Comparison of ENCODE assay signal across 16 cellular contexts in the genomic region with DNA sequence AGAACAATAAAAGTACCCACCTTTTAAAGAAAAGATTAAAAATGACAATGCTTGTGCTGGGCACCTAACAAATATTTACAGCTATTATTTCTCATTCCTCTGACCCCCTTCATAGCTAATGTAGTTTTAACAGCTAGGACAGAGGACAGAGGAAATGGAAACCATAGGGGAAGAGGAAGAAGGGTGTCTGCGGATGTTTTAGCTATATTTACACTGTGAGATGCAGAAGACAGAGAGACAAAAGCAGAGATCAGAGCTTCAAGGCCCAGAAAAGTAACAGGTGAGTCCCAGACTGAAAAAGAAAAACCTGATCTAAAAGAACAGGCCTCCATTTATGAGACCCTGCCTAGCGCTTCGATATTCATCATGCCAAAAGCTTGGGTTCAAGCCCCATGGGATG.
DNase-seq lines count a peak whose midpoint lies in the region; ATAC-seq, FAIRE-seq and TF ChIP-seq lines count a peak whose summit lies in the region.
"Had no signal": no experiment of that assay in that cellular context is flagged by ENCODE, and none has a peak within 500 bp of the region (broad histone marks: within the 10 kb centered on the region; RNA-seq: fewer than 3 reads in every experiment).

No MANE protein-coding gene starts in this region.

- POLR2A ChIA-PET in WTC11 (lab: Charles Lee) = no interaction called here

- no peaks in the 10 kb centered on the region for H3K9me3 ChIP-seq in neutrophil
- H3K9me3 ChIP-seq: esophagus muscularis mucosa, heart right ventricle, ovary, stomach had no signal

- TF ChIP-seq POLR2A in GM12891 (IDR thresholded peaks at IDR 0.05; ENCODE audit: low read depth, low read length) = no peak

- H3K36me3 ChIP-seq in neutrophil = no peaks in the 10 kb centered on the region
- H3K36me3 ChIP-seq: esophagus muscularis mucosa, heart right ventricle, ovary, stomach had no signal

- TF ChIP-seq CTCF in WTC11 (IDR thresholded peaks at IDR 0.05) (no peak), neutrophil (IDR thresholded peaks at IDR 0.05) (no peak)

- H3K27me3 ChIP-seq in neutrophil = no peaks in the 10 kb centered on the region
- H3K27me3 ChIP-seq: esophagus muscularis mucosa, heart right ventricle, ovary, stomach had no signal

- peak; percentile 74 for FAIRE-seq in GM12891 (lab: Jason Lieb, UNC)
- FAIRE-seq: kidney, urothelium cell line had no signal

- peak overlapping the region; percentile 94 for H3K27ac Mint-ChIP-seq in WTC11

- H3K4me1 ChIP-seq in neutrophil (ENCODE audit: control insufficient read depth in 1 of 2, insufficient read depth in 1 of 2, low read depth in 1 of 2, low read length in 1 of 2) = peaks cover 38 to 41% of the 10 kb centered on the region in 2 experiments

- ATAC-seq in HG03354 (IDR thresholded peaks at IDR 0.05; ENCODE audit: poor library complexity, severe bottlenecking, unreplicated experiment) = peak; percentile 63
- no peak for ATAC-seq in WTC11
- ATAC-seq in HG02870 (IDR thresholded peaks at IDR 0.05; ENCODE audit: unreplicated experiment) = no peak
- ATAC-seq in GM18870 (IDR thresholded peaks at IDR 0.05; ENCODE audit: unreplicated experiment) = no peak
- ATAC-seq: heart right ventricle had no signal

- CTCF ChIA-PET in WTC11 (lab: Charles Lee) = interaction anchor here (1.2 to 1.9 kb wide), 5 partner anchors 10 to 74 kb away, joined by 3 to 7 read pairs (median 4); no protein-coding TSS in a partner anchor

- H3K4me3 Mint-ChIP-seq in WTC11 = no peak overlapping the region

- H3K4me1 Mint-ChIP-seq in WTC11 = peaks cover 41% of the 10 kb centered on the region

- no peak for DNase-seq in GM12891 (ENCODE audit: insufficient read length, low spot score)
- no peak for DNase-seq in WTC11 (ENCODE audit: low spot score)
- no peak for DNase-seq in NCI-H2081 (lab: John Stamatoyannopoulos, UW)
- DNase-seq: activated CD8-positive, alpha-beta memory T cell treated with anti-CD3 and anti-CD28 coated beads for 24 hours; heart right ventricle; kidney; MM.1S; ovary; stomach had no signal

- peak overlapping the region; percentile 88 for H3K27ac ChIP-seq in neutrophil
- H3K27ac ChIP-seq: esophagus muscularis mucosa, ovary, stomach had no signal

- H3K36me3 Mint-ChIP-seq in WTC11 = peaks cover 3% of the 10 kb centered on the region; the same call in 1 of the 2 replicates

- no peaks in the 10 kb centered on the region for H3K9me3 Mint-ChIP-seq in WTC11

- peak overlapping the region in 1 of 2 experiments; percentile 30 for H3K4me3 ChIP-seq in neutrophil (ENCODE audit: low read depth in 1 of 2, low read length in 1 of 2)
- H3K4me3 ChIP-seq: esophagus muscularis mucosa, heart right ventricle, ovary, smooth muscle cell, stomach had no signal

- H3K27me3 Mint-ChIP-seq in WTC11 (ENCODE audit: low read depth) = no peaks in the 10 kb centered on the region

TF ChIP-seq in GM12891, 5 proteins besides CTCF, POLR2A, EP300 and RAD21:
- TF ChIP-seq POU2F2 (IDR thresholded peaks at IDR 0.05; ENCODE audit: low read depth, low read length) (no peak), POLR2AphosphoS5 (IDR thresholded peaks at IDR 0.05; ENCODE audit: low read depth, low read length) (no peak), SPI1 (IDR thresholded peaks at IDR 0.05; ENCODE audit: low read depth, low read length) (no peak), PAX5 (IDR thresholded peaks at IDR 0.05; ENCODE audit: insufficient read depth, low read length, severe bottlenecking) (no peak), TAF1 (IDR thresholded peaks at IDR 0.05; ENCODE audit: low read depth, low read length) (no peak)

TF ChIP-seq in WTC11, 78 proteins besides CTCF, POLR2A, EP300 and RAD21:
- TF ChIP-seq, protein P1, sequence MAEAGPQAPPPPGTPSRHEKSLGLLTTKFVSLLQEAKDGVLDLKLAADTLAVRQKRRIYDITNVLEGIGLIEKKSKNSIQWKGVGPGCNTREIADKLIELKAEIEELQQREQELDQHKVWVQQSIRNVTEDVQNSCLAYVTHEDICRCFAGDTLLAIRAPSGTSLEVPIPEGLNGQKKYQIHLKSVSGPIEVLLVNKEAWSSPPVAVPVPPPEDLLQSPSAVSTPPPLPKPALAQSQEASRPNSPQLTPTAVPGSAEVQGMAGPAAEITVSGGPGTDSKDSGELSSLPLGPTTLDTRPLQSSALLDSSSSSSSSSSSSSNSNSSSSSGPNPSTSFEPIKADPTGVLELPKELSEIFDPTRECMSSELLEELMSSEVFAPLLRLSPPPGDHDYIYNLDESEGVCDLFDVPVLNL (CRISPR knock-in tag; IDR thresholded peaks at IDR 0.05; ENCODE audit: borderline replicate concordance, low read depth) = no peak
- TF ChIP-seq, protein P2, sequence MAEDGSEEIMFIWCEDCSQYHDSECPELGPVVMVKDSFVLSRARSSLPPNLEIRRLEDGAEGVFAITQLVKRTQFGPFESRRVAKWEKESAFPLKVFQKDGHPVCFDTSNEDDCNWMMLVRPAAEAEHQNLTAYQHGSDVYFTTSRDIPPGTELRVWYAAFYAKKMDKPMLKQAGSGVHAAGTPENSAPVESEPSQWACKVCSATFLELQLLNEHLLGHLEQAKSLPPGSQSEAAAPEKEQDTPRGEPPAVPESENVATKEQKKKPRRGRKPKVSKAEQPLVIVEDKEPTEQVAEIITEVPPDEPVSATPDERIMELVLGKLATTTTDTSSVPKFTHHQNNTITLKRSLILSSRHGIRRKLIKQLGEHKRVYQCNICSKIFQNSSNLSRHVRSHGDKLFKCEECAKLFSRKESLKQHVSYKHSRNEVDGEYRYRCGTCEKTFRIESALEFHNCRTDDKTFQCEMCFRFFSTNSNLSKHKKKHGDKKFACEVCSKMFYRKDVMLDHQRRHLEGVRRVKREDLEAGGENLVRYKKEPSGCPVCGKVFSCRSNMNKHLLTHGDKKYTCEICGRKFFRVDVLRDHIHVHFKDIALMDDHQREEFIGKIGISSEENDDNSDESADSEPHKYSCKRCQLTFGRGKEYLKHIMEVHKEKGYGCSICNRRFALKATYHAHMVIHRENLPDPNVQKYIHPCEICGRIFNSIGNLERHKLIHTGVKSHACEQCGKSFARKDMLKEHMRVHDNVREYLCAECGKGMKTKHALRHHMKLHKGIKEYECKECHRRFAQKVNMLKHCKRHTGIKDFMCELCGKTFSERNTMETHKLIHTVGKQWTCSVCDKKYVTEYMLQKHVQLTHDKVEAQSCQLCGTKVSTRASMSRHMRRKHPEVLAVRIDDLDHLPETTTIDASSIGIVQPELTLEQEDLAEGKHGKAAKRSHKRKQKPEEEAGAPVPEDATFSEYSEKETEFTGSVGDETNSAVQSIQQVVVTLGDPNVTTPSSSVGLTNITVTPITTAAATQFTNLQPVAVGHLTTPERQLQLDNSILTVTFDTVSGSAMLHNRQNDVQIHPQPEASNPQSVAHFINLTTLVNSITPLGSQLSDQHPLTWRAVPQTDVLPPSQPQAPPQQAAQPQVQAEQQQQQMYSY (CRISPR knock-in tag; IDR thresholded peaks at IDR 0.05) = no peak
- no peak for TF ChIP-seq FOXJ3 (CRISPR knock-in tag; IDR thresholded peaks at IDR 0.05; ENCODE audit: borderline replicate concordance)
- no peak for TF ChIP-seq GTF2I (CRISPR knock-in tag; conservative IDR thresholded peaks at IDR 0.05)
- TF ChIP-seq TEAD1 (CRISPR knock-in tag; IDR thresholded peaks at IDR 0.05) = no peak
- no peak for TF ChIP-seq ZNF121 (CRISPR knock-in tag; IDR thresholded peaks at IDR 0.05)
- no peak for TF ChIP-seq ZNF219 (CRISPR knock-in tag; IDR thresholded peaks at IDR 0.05; ENCODE audit: borderline replicate concordance)
- TF ChIP-seq, protein P3, sequence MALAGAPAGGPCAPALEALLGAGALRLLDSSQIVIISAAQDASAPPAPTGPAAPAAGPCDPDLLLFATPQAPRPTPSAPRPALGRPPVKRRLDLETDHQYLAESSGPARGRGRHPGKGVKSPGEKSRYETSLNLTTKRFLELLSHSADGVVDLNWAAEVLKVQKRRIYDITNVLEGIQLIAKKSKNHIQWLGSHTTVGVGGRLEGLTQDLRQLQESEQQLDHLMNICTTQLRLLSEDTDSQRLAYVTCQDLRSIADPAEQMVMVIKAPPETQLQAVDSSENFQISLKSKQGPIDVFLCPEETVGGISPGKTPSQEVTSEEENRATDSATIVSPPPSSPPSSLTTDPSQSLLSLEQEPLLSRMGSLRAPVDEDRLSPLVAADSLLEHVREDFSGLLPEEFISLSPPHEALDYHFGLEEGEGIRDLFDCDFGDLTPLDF (CRISPR knock-in tag; IDR thresholded peaks at IDR 0.05) = no peak
- TF ChIP-seq NFYB (CRISPR knock-in tag; conservative IDR thresholded peaks at IDR 0.05; ENCODE audit: low read depth) = no peak
- TF ChIP-seq, protein P4, sequence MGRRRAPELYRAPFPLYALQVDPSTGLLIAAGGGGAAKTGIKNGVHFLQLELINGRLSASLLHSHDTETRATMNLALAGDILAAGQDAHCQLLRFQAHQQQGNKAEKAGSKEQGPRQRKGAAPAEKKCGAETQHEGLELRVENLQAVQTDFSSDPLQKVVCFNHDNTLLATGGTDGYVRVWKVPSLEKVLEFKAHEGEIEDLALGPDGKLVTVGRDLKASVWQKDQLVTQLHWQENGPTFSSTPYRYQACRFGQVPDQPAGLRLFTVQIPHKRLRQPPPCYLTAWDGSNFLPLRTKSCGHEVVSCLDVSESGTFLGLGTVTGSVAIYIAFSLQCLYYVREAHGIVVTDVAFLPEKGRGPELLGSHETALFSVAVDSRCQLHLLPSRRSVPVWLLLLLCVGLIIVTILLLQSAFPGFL (CRISPR knock-in tag; IDR thresholded peaks at IDR 0.05; ENCODE audit: borderline replicate concordance) = no peak
- no peak for TF ChIP-seq ZNF396 (CRISPR knock-in tag; IDR thresholded peaks at IDR 0.05; ENCODE audit: borderline replicate concordance)
- no peak for TF ChIP-seq CREB1 (CRISPR knock-in tag; IDR thresholded peaks at IDR 0.05)
- TF ChIP-seq ZNF232 (CRISPR knock-in tag; IDR thresholded peaks at IDR 0.05) = no peak
